ENCODE assay signal across 17 cellular contexts in genomic region chrX:11380187-11380586, GRCh38.
DNase-seq lines count a peak whose midpoint lies in the region; ATAC-seq and TF ChIP-seq lines count a peak whose summit lies in the region.
"Had no signal": no experiment of that assay in that cellular context is flagged by ENCODE, and none has a peak within 500 bp of the region (broad histone marks: within the 10 kb centered on the region; RNA-seq: fewer than 3 reads in every experiment).

No MANE protein-coding gene starts in this region.

- no peak overlapping the region for H2BK5ac ChIP-seq in mesenchymal stem cell (ENCODE audit: low read depth, low read length, poor library complexity, severe bottlenecking)

- no peaks in the 10 kb centered on the region for H3K79me2 ChIP-seq in PC-3 (ENCODE audit: low read length)

- no peak overlapping the region for H4K8ac ChIP-seq in mesenchymal stem cell (ENCODE audit: low read length)

- H3K4me2 ChIP-seq in PC-3 (ENCODE audit: low read length) (peak overlapping the region; percentile 31), mesenchymal stem cell (ENCODE audit: low read length, poor library complexity, severe bottlenecking) (no peak overlapping the region)

- H3K4ac ChIP-seq in mesenchymal stem cell (ENCODE audit: low read depth in 1 of 2, low read length in 2 of 2): no peak overlapping the region

- CTCF ChIA-PET in PC-3 (lab: Charles Lee): interaction anchor here (0.5 kb wide), 1 partner anchor 70 kb away, joined by 4 read pairs; no protein-coding TSS in a partner anchor

- H3K4me3 ChIP-seq in PC-3 (ENCODE audit: low read length): no peak overlapping the region
- H3K4me3 ChIP-seq in fibroblast of pulmonary artery (replicated peaks; ENCODE audit: low read depth, low read length): no peak overlapping the region
- H3K4me3 ChIP-seq in mesenchymal stem cell (ENCODE audit: insufficient read depth in 1 of 2, low read depth in 1 of 2, low read length in 2 of 2): peak overlapping the region in 1 of 2 experiments; percentile 48

- TF ChIP-seq CTCF in 22Rv1 (IDR thresholded peaks at IDR 0.05) (no peak), PC-3 (conservative IDR thresholded peaks at IDR 0.05; ENCODE audit: low read depth, low read length) (no peak), fibroblast of pulmonary artery (IDR thresholded peaks at IDR 0.05; ENCODE audit: low read length, missing control alignments) (no peak)

- H3K9ac ChIP-seq in PC-3 (ENCODE audit: low read length) (peak overlapping the region; percentile 24; the same call in 1 of the 2 replicates), mesenchymal stem cell (ENCODE audit: low read length) (peak overlapping the region; percentile 76)

- no peak overlapping the region for H3K14ac ChIP-seq in mesenchymal stem cell (ENCODE audit: low read length in 2 of 2)

- peak overlapping the region; percentile 81; the same call in 1 of the 2 replicates for H3K27ac ChIP-seq in 22Rv1
- H3K27ac ChIP-seq in PC-3 (ENCODE audit: low read length): peak overlapping the region; percentile 39
- H3K27ac ChIP-seq in mesenchymal stem cell (ENCODE audit: low read length, poor library complexity, severe bottlenecking): no peak overlapping the region

- no peaks in the 10 kb centered on the region for H4K20me1 ChIP-seq in PC-3 (ENCODE audit: low read length)

- H2BK120ac ChIP-seq in mesenchymal stem cell (ENCODE audit: low read depth, low read length): no peak overlapping the region

- ATAC-seq in PC-3 (peak; percentile 46; the same call in 1 of the 2 replicates), GM21737 (IDR thresholded peaks at IDR 0.05; ENCODE audit: unreplicated experiment) (no peak), GM18519 (IDR thresholded peaks at IDR 0.05; ENCODE audit: low FRiP score, unreplicated experiment) (no peak), HG03045 (IDR thresholded peaks at IDR 0.05; ENCODE audit: unreplicated experiment) (no peak)
- ATAC-seq: activated T-helper 17 cell treated with anti-CD3 and anti-CD28 coated beads, Interleukin-2, amount 50 U/mL, for 72 hours; esophagus mucosa; HCT116; Panc1 had no signal

- H3K4me1 ChIP-seq in PC-3 (ENCODE audit: insufficient read depth, low read length): peaks cover 34% of the 10 kb centered on the region
- H3K4me1 ChIP-seq in mesenchymal stem cell (ENCODE audit: control insufficient read depth, insufficient read depth, low read depth, low read length): no peaks in the 10 kb centered on the region

- no peak overlapping the region for H2AK5ac ChIP-seq in mesenchymal stem cell (ENCODE audit: low read length, severe bottlenecking)

- no peaks in the 10 kb centered on the region for H3K27me3 ChIP-seq in PC-3 (ENCODE audit: low read length)
- no peaks in the 10 kb centered on the region for H3K27me3 ChIP-seq in mesenchymal stem cell (ENCODE audit: control insufficient read depth in 1 of 2, insufficient read depth in 1 of 2, low read length in 2 of 2)

- H3K9me2 ChIP-seq in PC-3 (replicated peaks; ENCODE audit: low read length): no peaks in the 10 kb centered on the region

- 62% methylated on average over 5 of the region's 6 CpGs for WGBS in mesenchymal stem cell

- no TSS peak for BruUV-seq in PC-3 (replicated peaks; lab: Mats Ljungman, UMichigan)

- intact Hi-C loops in PC-3 (cut with micrococcal nuclease): loop anchor here (1.0 to 5.0 kb wide), 3 partner anchors 82 to 235 kb away; no protein-coding TSS in a partner anchor

- no peak overlapping the region for H3K18ac ChIP-seq in mesenchymal stem cell (ENCODE audit: low read depth in 1 of 2, low read length in 2 of 2)

- H3K36me3 ChIP-seq in PC-3 (ENCODE audit: low read depth, low read length) (no peaks in the 10 kb centered on the region), mesenchymal stem cell (ENCODE audit: control insufficient read depth in 1 of 2, insufficient read depth in 2 of 2, low read depth in 1 of 2, low read length in 2 of 2) (no peaks in the 10 kb centered on the region)

- DNase-seq in PC-3: peak; percentile 58
- DNase-seq in fibroblast of pulmonary artery (ENCODE audit: low read depth): peak; percentile 38
- peak; percentile 53 for DNase-seq in mesenchymal stem cell
- no peak for DNase-seq in cerebellum (ENCODE audit: low spot score)
- DNase-seq: activated CD8-positive, alpha-beta memory T cell treated with anti-CD3 and anti-CD28 coated beads for 24 hours; GF-D8; mesendoderm; NCI-H1930; NCI-H774 had no signal

- POLR2A ChIA-PET in PC-3 (lab: Charles Lee; ENCODE audit: unreplicated experiment): no interaction called here

- H3K79me1 ChIP-seq in mesenchymal stem cell (replicated peaks; ENCODE audit: low read length, poor library complexity, severe bottlenecking): peaks cover 2% of the 10 kb centered on the region

- H2AFZ ChIP-seq in PC-3 (ENCODE audit: low read length) (no peak overlapping the region), mesenchymal stem cell (ENCODE audit: low read depth, low read length) (no peak overlapping the region)

- H3F3A ChIP-seq in PC-3 (ENCODE audit: low read length, unreplicated experiment): no peaks in the 10 kb centered on the region

- H3K9me3 ChIP-seq in PC-3 (ENCODE audit: low read length) (no peaks in the 10 kb centered on the region), mesenchymal stem cell (ENCODE audit: control insufficient read depth, low read length) (no peaks in the 10 kb centered on the region)

- no peak overlapping the region for H4K91ac ChIP-seq in mesenchymal stem cell (ENCODE audit: low read length)

- H2BK12ac ChIP-seq in mesenchymal stem cell (ENCODE audit: low read length in 2 of 2): no peak overlapping the region

- no peak overlapping the region for H3K23ac ChIP-seq in mesenchymal stem cell (ENCODE audit: low read length in 2 of 2)

- no peak overlapping the region for H2BK15ac ChIP-seq in mesenchymal stem cell (ENCODE audit: low read depth, poor library complexity, severe bottlenecking)
